In the genomic region with DNA sequence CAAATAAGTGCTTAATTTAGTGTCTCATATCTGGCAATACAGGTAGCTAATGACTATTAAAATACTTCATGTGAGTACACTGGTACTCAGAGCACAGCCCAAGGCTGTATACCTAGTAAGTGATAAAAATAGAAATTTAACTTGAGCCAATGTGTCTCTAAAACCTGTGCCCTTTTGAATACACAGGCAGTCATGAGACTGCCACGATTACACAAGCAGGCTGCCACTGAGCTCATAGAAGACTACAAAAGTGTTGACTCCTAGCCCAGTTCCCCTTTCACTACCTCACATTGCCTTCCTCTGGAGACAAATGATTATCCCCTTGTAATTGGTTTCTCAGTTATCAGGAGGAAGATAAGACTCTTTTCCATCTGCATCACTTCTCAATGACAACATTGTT, we compare ENCODE assay signal across 10 cellular contexts.
DNase-seq lines count a peak whose midpoint lies in the region; ATAC-seq and TF ChIP-seq lines count a peak whose summit lies in the region.
"Had no signal": no experiment of that assay in that cellular context is flagged by ENCODE, and none has a peak within 500 bp of the region (broad histone marks: within the 10 kb centered on the region; RNA-seq: fewer than 3 reads in every experiment).

No MANE protein-coding gene starts in this region.

- no peak overlapping the region for H3K4me3 Mint-ChIP-seq in effector memory CD8-positive, alpha-beta T cell

- no peak overlapping the region for H3K14ac ChIP-seq in mesenchymal stem cell (ENCODE audit: low read length in 2 of 2)

- H3K36me3 ChIP-seq in mesenchymal stem cell (ENCODE audit: control insufficient read depth in 1 of 2, insufficient read depth in 2 of 2, low read depth in 1 of 2, low read length in 2 of 2): no peaks in the 10 kb centered on the region

- H3K23ac ChIP-seq in mesenchymal stem cell (ENCODE audit: low read length in 2 of 2): no peak overlapping the region

- no peak overlapping the region for H3K4me2 ChIP-seq in mesenchymal stem cell (ENCODE audit: low read length, poor library complexity, severe bottlenecking)

- no peak overlapping the region for H2BK120ac ChIP-seq in mesenchymal stem cell (ENCODE audit: low read depth, low read length)

- H2BK12ac ChIP-seq in mesenchymal stem cell (ENCODE audit: low read length in 2 of 2): peak overlapping the region; percentile 42 to 44

- peak; percentile 72 for DNase-seq in AG10803 (ENCODE audit: low read depth)
- DNase-seq in NB4 (ENCODE audit: low read depth): peak; percentile 2
- DNase-seq in cerebellar cortex (ENCODE audit: low spot score): peak; percentile 81
- DNase-seq in mesenchymal stem cell: peak; percentile 79
- DNase-seq in effector memory CD8-positive, alpha-beta T cell: no peak
- DNase-seq in DMS114 treated with DMSO at 0.1 percent for 48 hours (lab: John Stamatoyannopoulos, UW; ENCODE audit: unreplicated experiment): no peak
- DNase-seq: effector CD4-positive, alpha-beta T cell; Karpas-422 had no signal

- H3K18ac ChIP-seq in mesenchymal stem cell (ENCODE audit: low read depth in 1 of 2, low read length in 2 of 2): no peak overlapping the region

- no peak overlapping the region for H4K91ac ChIP-seq in mesenchymal stem cell (ENCODE audit: low read length)

- no peaks in the 10 kb centered on the region for H3K27me3 ChIP-seq in mesenchymal stem cell (ENCODE audit: control insufficient read depth in 1 of 2, insufficient read depth in 1 of 2, low read length in 2 of 2)

- no peak overlapping the region for H2AK5ac ChIP-seq in mesenchymal stem cell (ENCODE audit: low read length, severe bottlenecking)

- H2BK5ac ChIP-seq in mesenchymal stem cell (ENCODE audit: low read depth, low read length, poor library complexity, severe bottlenecking): no peak overlapping the region

- H3K9me3 Mint-ChIP-seq in effector memory CD8-positive, alpha-beta T cell: peaks cover 0 to 2% of the 10 kb centered on the region in 2 donors

- ATAC-seq in effector memory CD8-positive, alpha-beta T cell (replicated peaks): no peak
- ATAC-seq in HG03460 (IDR thresholded peaks at IDR 0.05; ENCODE audit: unreplicated experiment) (no peak), GM21515 (IDR thresholded peaks at IDR 0.05; ENCODE audit: unreplicated experiment) (no peak)

- no peak overlapping the region for H3K4ac ChIP-seq in mesenchymal stem cell (ENCODE audit: low read depth in 1 of 2, low read length in 2 of 2)

- H3K27ac ChIP-seq in mesenchymal stem cell (ENCODE audit: low read length, poor library complexity, severe bottlenecking): no peak overlapping the region

- H3K4me3 ChIP-seq in AG10803 (ENCODE audit: low read length): no peak overlapping the region
- no peak overlapping the region for H3K4me3 ChIP-seq in NB4 (ENCODE audit: low read depth, low read length)
- H3K4me3 ChIP-seq in mesenchymal stem cell (ENCODE audit: insufficient read depth in 1 of 2, low read depth in 1 of 2, low read length in 2 of 2): no peak overlapping the region

- H3K79me1 ChIP-seq in mesenchymal stem cell (replicated peaks; ENCODE audit: low read length, poor library complexity, severe bottlenecking): no peaks in the 10 kb centered on the region

- WGBS in mesenchymal stem cell: 76% methylated on average over 1 of the region's 1 CpG

- H2BK15ac ChIP-seq in mesenchymal stem cell (ENCODE audit: low read depth, poor library complexity, severe bottlenecking): no peak overlapping the region

- no peak for TF ChIP-seq CTCF in AG10803 (conservative IDR thresholded peaks at IDR 0.05; ENCODE audit: low read length)
- no peak for TF ChIP-seq CTCF in NB4 (IDR thresholded peaks at IDR 0.05; ENCODE audit: low read depth, low read length)

- H3K36me3 Mint-ChIP-seq in effector memory CD8-positive, alpha-beta T cell (ENCODE audit: insufficient read depth): no peaks in the 10 kb centered on the region

- H3K4me1 ChIP-seq in mesenchymal stem cell (ENCODE audit: control insufficient read depth, insufficient read depth, low read depth, low read length): peaks cover 1% of the 10 kb centered on the region

- no peaks in the 10 kb centered on the region for H3K4me1 Mint-ChIP-seq in effector memory CD8-positive, alpha-beta T cell (ENCODE audit: low read depth in 2 of 2)

- no peak overlapping the region for H4K8ac ChIP-seq in mesenchymal stem cell (ENCODE audit: low read length)

- no peak for TF ChIP-seq POLR2A in NB4 (IDR thresholded peaks at IDR 0.05; ENCODE audit: extremely low read depth, insufficient read length)

- H3K27me3 Mint-ChIP-seq in effector memory CD8-positive, alpha-beta T cell: no peaks in the 10 kb centered on the region

- no peak overlapping the region for H3K27ac Mint-ChIP-seq in effector memory CD8-positive, alpha-beta T cell

- peak overlapping the region; percentile 78 for H3K9ac ChIP-seq in mesenchymal stem cell (ENCODE audit: low read length)

- peaks cover 6% of the 10 kb centered on the region for H3K9me3 ChIP-seq in mesenchymal stem cell (ENCODE audit: control insufficient read depth, low read length)

- H2AFZ ChIP-seq in mesenchymal stem cell (ENCODE audit: low read depth, low read length): no peak overlapping the region

Comparison
In these comparisons a context has a peak if more than half of its experiments do, and no peak if none do; other contexts are left out.
1. DNase-seq: peak in AG10803 (single experiment), NB4 (single experiment), cerebellar cortex (single experiment) and mesenchymal stem cell (single experiment); none in effector memory CD8-positive, alpha-beta T cell (0 of 3) and DMS114 treated with DMSO at 0.1 percent for 48 hours (single experiment).